Comparison of ENCODE assay signal across 8 cellular contexts in the genomic region with DNA sequence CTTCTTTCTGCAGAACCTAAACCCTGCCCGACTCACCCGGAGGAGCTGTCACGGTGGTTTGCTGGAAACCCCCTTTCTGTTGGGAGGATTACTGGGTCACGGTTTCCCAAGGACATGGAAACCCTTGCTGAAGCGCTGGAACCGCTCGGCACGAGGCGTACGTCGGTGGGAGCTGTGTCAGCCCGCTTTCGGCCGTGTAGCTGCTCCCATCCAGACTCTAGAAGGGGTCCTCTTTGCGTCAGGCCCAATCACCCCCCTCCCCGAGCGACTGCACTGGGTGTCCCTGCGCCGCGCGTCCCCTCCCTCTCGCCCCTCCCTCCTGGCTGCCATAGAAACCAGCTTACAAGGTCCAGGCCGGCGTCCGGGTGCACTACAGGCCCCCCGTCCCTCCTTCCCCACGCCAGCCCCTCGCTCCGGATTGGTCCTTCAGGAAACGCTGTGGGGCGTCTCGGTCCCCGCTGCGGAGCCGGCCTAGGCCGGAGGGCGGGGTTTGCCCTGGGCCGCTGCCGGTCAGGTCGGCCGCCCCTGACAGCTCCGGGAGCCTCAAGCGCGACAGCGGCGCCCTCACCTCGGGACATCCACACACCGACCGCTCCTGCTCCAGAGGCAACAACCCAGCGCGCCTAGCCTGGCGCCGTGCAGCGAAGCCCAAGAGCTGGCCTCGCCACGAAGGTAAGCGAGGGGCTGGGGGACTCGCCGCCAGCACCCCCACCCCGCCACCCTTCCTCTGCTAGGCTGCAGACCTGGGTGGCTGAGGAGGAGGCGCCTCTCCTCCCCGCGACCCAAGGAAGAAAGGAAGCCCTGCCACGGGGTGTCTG. TPM values are rescaled to one million over a fixed set of nuclear protein-coding genes. Genes with fewer than 3 reads are reported as not detected.
DNase-seq lines count a peak whose midpoint lies in the region; ATAC-seq and TF ChIP-seq lines count a peak whose summit lies in the region.

Gene NIM1K, plus strand, starts transcription at position 486 of the 818 bp plus-strand sequence. CDS start 53,551 bp downstream, outside the sequence.

- peak; percentile 72 for ATAC-seq in GM18868 (IDR thresholded peaks at IDR 0.05; ENCODE audit: unreplicated experiment)
- peak; percentile 71 for ATAC-seq in HG03066 (IDR thresholded peaks at IDR 0.05; ENCODE audit: low read depth, unreplicated experiment)
- peak; percentile 92 for ATAC-seq in upper lobe of right lung

- H3K9ac ChIP-seq in OCI-LY1 (ENCODE audit: low read length), result no peak within 1 kb of the TSS

- H3K4me1 Mint-ChIP-seq in glutamatergic neuron (ENCODE audit: low read depth, unreplicated experiment), result peaks cover 16% of the 10 kb centered on the region

- DNase-seq in ACHN, result peak; percentile 44
- DNase-seq in activated naive CD4-positive, alpha-beta T cell treated with anti-CD3 and anti-CD28 coated beads, Interleukin-2, amount 50 U/mL, for 16 hours, result peak; percentile 40
- peak; percentile 89 for DNase-seq in glutamatergic neuron
- DNase-seq in occipital lobe (lab: John Stamatoyannopoulos, UW), result peak; percentile 90
- DNase-seq in upper lobe of right lung, result peak; percentile 82

- H3K9me3 ChIP-seq in OCI-LY1 (ENCODE audit: low read length), result no peaks in the 10 kb centered on the region
- H3K9me3 ChIP-seq in upper lobe of right lung, result no peaks in the 10 kb centered on the region

- peak within 1 kb of the TSS; percentile 56 for H3K4me2 ChIP-seq in OCI-LY1 (ENCODE audit: low read length)

- H3K4me1 ChIP-seq in OCI-LY1 (ENCODE audit: insufficient read depth, low read length, severe bottlenecking) (peaks cover 10% of the 10 kb centered on the region), upper lobe of right lung (peaks cover 14% of the 10 kb centered on the region)

- peaks cover 6% of the 10 kb centered on the region for H3K9me3 Mint-ChIP-seq in glutamatergic neuron (ENCODE audit: unreplicated experiment)

- no peaks in the 10 kb centered on the region for H3K79me2 ChIP-seq in OCI-LY1 (ENCODE audit: insufficient read depth, low read length)

- H3K27me3 ChIP-seq in OCI-LY1 (ENCODE audit: insufficient read depth, low read length), result no peaks in the 10 kb centered on the region; the same call in 1 of the 2 replicates
- peaks cover 10% of the 10 kb centered on the region for H3K27me3 ChIP-seq in upper lobe of right lung

- peak within 1 kb of the TSS; percentile 91 for H3K4me3 Mint-ChIP-seq in glutamatergic neuron (ENCODE audit: unreplicated experiment)

- H3K36me3 Mint-ChIP-seq in glutamatergic neuron (ENCODE audit: unreplicated experiment), result no peaks in the 10 kb centered on the region

- no peaks in the 10 kb centered on the region; the same call in 1 of the 2 replicates for H3F3A ChIP-seq in OCI-LY1 (ENCODE audit: insufficient read depth, low read length)

- H3K27me3 Mint-ChIP-seq in glutamatergic neuron (ENCODE audit: unreplicated experiment), result peaks cover 2% of the 10 kb centered on the region

- TF ChIP-seq CTCF in OCI-LY1 (IDR thresholded peaks at IDR 0.05; ENCODE audit: low read length) (no peak), glutamatergic neuron (IDR thresholded peaks at IDR 0.05; ENCODE audit: partially characterized antibody, unreplicated experiment) (no peak), upper lobe of right lung (IDR thresholded peaks at IDR 0.05) (no peak)

- H3K36me3 ChIP-seq in OCI-LY1 (ENCODE audit: insufficient read depth, low read length) (no peaks in the 10 kb centered on the region), upper lobe of right lung (no peaks in the 10 kb centered on the region)

- no peak within 1 kb of the TSS for H3K27ac ChIP-seq in OCI-LY1 (ENCODE audit: low read depth, low read length, poor library complexity, severe bottlenecking)
- H3K27ac ChIP-seq in upper lobe of right lung, result no peak within 1 kb of the TSS

- H3K9me2 ChIP-seq in OCI-LY1 (ENCODE audit: low read depth, low read length), result no peaks in the 10 kb centered on the region

- H2AFZ ChIP-seq in OCI-LY1 (ENCODE audit: low read length), result no peak within 1 kb of the TSS

- in situ Hi-C loops in ACHN (cut with HindIII; ENCODE audit: low pct_ligation_motif_present, low pct_unique_long_range_greater_than_20kb, low sequenced_read_pairs), result no loop called here

- peak within 1 kb of the TSS; percentile 44 for H3K4me3 ChIP-seq in OCI-LY1 (ENCODE audit: low read depth, low read length, poor library complexity, severe bottlenecking)
- H3K4me3 ChIP-seq in upper lobe of right lung, result peak within 1 kb of the TSS; percentile 53

- no peaks in the 10 kb centered on the region for H4K20me1 ChIP-seq in OCI-LY1 (ENCODE audit: insufficient read depth, low read length)

- intact Hi-C loops in upper lobe of right lung (cut with DNase I), result no loop called here

- peak within 1 kb of the TSS; percentile 75 for H3K27ac Mint-ChIP-seq in glutamatergic neuron (ENCODE audit: unreplicated experiment)

RNA-seq across cellular contexts. Expression of gene NIM1K, which starts in this region (rescaled TPM):
- total RNA-seq in glutamatergic neuron (ENCODE audit: unreplicated experiment) (10.5 TPM), occipital lobe (9.0 TPM), upper lobe of right lung (6.0 TPM)

Comparison
In these comparisons a context has a peak if more than half of its experiments do, and no peak if none do; other contexts are left out.
1. DNase-seq: peak in every context shown above with its lines; median percentile 90 in occipital lobe; 89 in glutamatergic neuron; 82 in upper lobe of right lung; 44 in ACHN; 40 in activated naive CD4-positive, alpha-beta T cell treated with anti-CD3 and anti-CD28 coated beads, Interleukin-2, amount 50 U/mL, for 16 hours.